Comparison of ENCODE assay signal across 1 cellular context in genomic region chr7:99330314-99330961, GRCh38.
TF ChIP-seq lines count a peak whose summit lies in the region.
"Not testable (repeated sequence)": the region's sequence is repeated elsewhere in the genome, so short reads cannot be mapped to it uniquely, and the experiment has no call there.

No MANE protein-coding gene starts in this region.

TF ChIP-seq in K562, 482 proteins besides CTCF, POLR2A, EP300 and RAD21 (continued from another document and continues in another):
- TF ChIP-seq RBFOX2 (IDR thresholded peaks at IDR 0.05; ENCODE audit: low read depth, low read length) (peak; percentile 46; the same call in 1 of the 2 replicates), PKNOX1 (IDR thresholded peaks at IDR 0.05) (peak; percentile 60), GATAD2A (IDR thresholded peaks at IDR 0.05) (0 out of 2 replicates have a peak, but pooled peaks have one; percentile 75), MAFK (IDR thresholded peaks at IDR 0.05; ENCODE audit: low read length) (peak; percentile 96), ASH1L (IDR thresholded peaks at IDR 0.05; ENCODE audit: borderline replicate concordance, low read depth, partially characterized antibody) (peak; percentile 13), THRAP3 (IDR thresholded peaks at IDR 0.05; ENCODE audit: borderline replicate concordance) (peak; percentile 92), POLR3A (IDR thresholded peaks at IDR 0.05; ENCODE audit: borderline replicate concordance, extremely low read depth, insufficient read depth, insufficient read length) (peak; percentile 76), RCOR1 (IDR thresholded peaks at IDR 0.05; ENCODE audit: borderline replicate concordance in 1 of 2, low read depth in 2 of 2, low read length in 2 of 2) (peak in 1 of 2 experiments; percentile 67; a peak in 1 of 4 replicates), VEZF1 (CRISPR knock-in tag; IDR thresholded peaks at IDR 0.05) (peak; percentile 51; the same call in 1 of the 2 replicates), CEBPG (CRISPR knock-in tag; IDR thresholded peaks at IDR 0.05) (peak; percentile 95), CEBPG (tag; conservative IDR thresholded peaks at IDR 0.05 in 1 of 2, IDR thresholded peaks at IDR 0.05 in 1 of 2) (peak; percentile 83 to 90), JUND (IDR thresholded peaks at IDR 0.05; ENCODE audit: borderline replicate concordance, low read depth, low read length) (peak; percentile 86), JUND (tag; IDR thresholded peaks at IDR 0.05; ENCODE audit: borderline replicate concordance, low read depth, low read length) (peak; percentile 62; the same call in 1 of the 3 replicates), ZNF639 (CRISPR knock-in tag; conservative IDR thresholded peaks at IDR 0.05 in 1 of 2, IDR thresholded peaks at IDR 0.05 in 1 of 2) (peak in 1 of 2 experiments; percentile 33; a peak in 1 of 4 replicates), HDGF (IDR thresholded peaks at IDR 0.05) (peak; percentile 95; the same call in 1 of the 2 replicates), CBFA2T3 (IDR thresholded peaks at IDR 0.05) (peak; percentile 64), TRIM28 (IDR thresholded peaks at IDR 0.05) (peak; percentile 85; the same call in 1 of the 2 replicates), HDAC1 (IDR thresholded peaks at IDR 0.05) (peak in 1 of 2 experiments; percentile 84; a peak in 2 of 4 replicates), GABPB1 (CRISPR knock-in tag; IDR thresholded peaks at IDR 0.05) (0 out of 2 replicates have a peak, but pooled peaks have one; percentile 36), C11orf30 (IDR thresholded peaks at IDR 0.05; ENCODE audit: low read depth) (peak; percentile 100), IRF9 (tag; IDR thresholded peaks at IDR 0.05) (peak; percentile 80), PHF21A (IDR thresholded peaks at IDR 0.05; ENCODE audit: borderline replicate concordance, low read depth) (peak; percentile 85; the same call in 1 of the 2 replicates), ZFPM2 (CRISPR knock-in tag; IDR thresholded peaks at IDR 0.05) (0 out of 2 replicates have a peak, but pooled peaks have one; percentile 21), PBX2 (tag; conservative IDR thresholded peaks at IDR 0.05; ENCODE audit: low read depth) (0 out of 2 replicates have a peak, but pooled peaks have one; percentile 35), BRD9 (IDR thresholded peaks at IDR 0.05; ENCODE audit: low read depth, partially characterized antibody) (peak; percentile 96), MEIS2 (IDR thresholded peaks at IDR 0.05; ENCODE audit: partially characterized antibody) (peak; percentile 68), ATF3 (IDR thresholded peaks at IDR 0.05) (peak; percentile 93), JUN (IDR thresholded peaks at IDR 0.05; ENCODE audit: borderline replicate concordance, low read depth, low read length) (peak; percentile 70), NCOR1 (IDR thresholded peaks at IDR 0.05) (0 out of 2 replicates have a peak, but pooled peaks have one; percentile 31), MAFF (IDR thresholded peaks at IDR 0.05; ENCODE audit: low read length) (peak; percentile 96), SMARCA5 (IDR thresholded peaks at IDR 0.05) (peak; percentile 83), CREB3L1 (IDR thresholded peaks at IDR 0.05; ENCODE audit: borderline replicate concordance, low read depth) (peak; percentile 48; the same call in 1 of the 2 replicates), KLF1 (tag; IDR thresholded peaks at IDR 0.05) (peak; percentile 59; the same call in 1 of the 2 replicates), TBP (optimal IDR thresholded peaks at IDR 0.05; ENCODE audit: low read depth, low read length) (peak; percentile 96), E2F8 (IDR thresholded peaks at IDR 0.05; ENCODE audit: low read depth, partially characterized antibody) (peak; percentile 50), MLLT1 (IDR thresholded peaks at IDR 0.05) (peak; percentile 71 to 73; a peak in 3 of 4 replicates), MCM7 (IDR thresholded peaks at IDR 0.05) (0 out of 4 replicates have a peak, but pooled peaks of 1 of the 2 experiments have one; percentile 50), PHF20 (IDR thresholded peaks at IDR 0.05; ENCODE audit: partially characterized antibody) (peak; percentile 58), ZNF316 (IDR thresholded peaks at IDR 0.05) (peak; percentile 100), MECOM (CRISPR knock-in tag; IDR thresholded peaks at IDR 0.05) (peak; percentile 61; the same call in 1 of the 2 replicates), NR2C1 (IDR thresholded peaks at IDR 0.05) (peak; percentile 58; the same call in 1 of the 2 replicates), CREB1 (IDR thresholded peaks at IDR 0.05) (0 out of 2 replicates have a peak, but pooled peaks have one; percentile 27), EHMT2 (IDR thresholded peaks at IDR 0.05) (peak; percentile 92), KLF13 (tag; IDR thresholded peaks at IDR 0.05; ENCODE audit: borderline replicate concordance, low read depth) (peak; percentile 69; the same call in 1 of the 2 replicates), NFE2 (IDR thresholded peaks at IDR 0.05; ENCODE audit: low read depth) (peak; percentile 66), BACH1 (tag; IDR thresholded peaks at IDR 0.05) (0 out of 2 replicates have a peak, but pooled peaks have one; percentile 31), TARDBP (IDR thresholded peaks at IDR 0.05) (0 out of 2 replicates have a peak, but pooled peaks have one; percentile 45)
- TF ChIP-seq PBX2 (CRISPR knock-in tag; IDR thresholded peaks at IDR 0.05; ENCODE audit: low read depth); ATF3 (CRISPR knock-in tag; conservative IDR thresholded peaks at IDR 0.05); JUN (CRISPR knock-in tag; IDR thresholded peaks at IDR 0.05; ENCODE audit: borderline replicate concordance); NR2C1 (tag; IDR thresholded peaks at IDR 0.05); CREB1 (CRISPR knock-in tag; IDR thresholded peaks at IDR 0.05): not testable (repeated sequence)
